In the genomic region with DNA sequence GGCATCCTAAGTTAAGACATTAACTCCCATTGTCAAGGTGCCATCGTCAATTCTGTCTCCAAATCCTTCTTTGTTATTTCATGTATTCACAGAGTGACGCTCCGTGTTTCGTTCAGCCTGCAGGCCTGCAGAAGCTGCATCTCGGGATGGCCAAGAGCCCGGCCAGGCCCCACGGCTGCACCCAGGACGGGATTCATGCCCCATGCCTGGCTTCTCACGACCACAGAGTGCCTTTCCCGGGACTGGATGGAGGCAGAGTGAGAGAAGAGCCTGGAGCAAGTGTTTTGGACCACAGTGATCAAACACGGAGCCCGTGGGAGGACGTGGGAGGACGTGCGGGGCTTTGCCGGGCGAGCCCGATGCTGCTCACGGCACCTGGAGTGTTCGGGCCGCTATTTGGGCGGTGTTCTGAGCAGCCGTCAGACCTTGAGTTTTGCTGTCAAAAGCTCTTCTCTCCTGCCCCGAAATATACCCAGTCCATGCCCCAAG, we compare ENCODE assay signal across 16 cellular contexts. TPM values are rescaled to one million over a fixed set of nuclear protein-coding genes. Genes with fewer than 3 reads are reported as not detected.
DNase-seq lines count a peak whose midpoint lies in the region; ATAC-seq and TF ChIP-seq lines count a peak whose summit lies in the region.
"Had no signal": no experiment of that assay in that cellular context is flagged by ENCODE, and none has a peak within 500 bp of the region (broad histone marks: within the 10 kb centered on the region; RNA-seq: fewer than 3 reads in every experiment).

No MANE protein-coding gene starts in this region.

- H3K9me3 ChIP-seq in GM23248 (ENCODE audit: low read depth) (no peaks in the 10 kb centered on the region), mammary epithelial cell (replicated peaks; ENCODE audit: insufficient read depth, low read length) (no peaks in the 10 kb centered on the region), mesenchymal stem cell (ENCODE audit: control insufficient read depth, low read length) (no peaks in the 10 kb centered on the region)
- H3K9me3 ChIP-seq: left lung had no signal

- BruUV-seq in mammary epithelial cell (replicated peaks; lab: Mats Ljungman, UMichigan): no TSS peak

- peaks cover 9% of the 10 kb centered on the region; the same call in 1 of the 2 replicates for H3F3A ChIP-seq in GM23248 (ENCODE audit: insufficient read depth)

- peak overlapping the region; percentile 27 to 90 for H3K4ac ChIP-seq in mesenchymal stem cell (ENCODE audit: low read depth in 1 of 2, low read length in 2 of 2)

- H4K91ac ChIP-seq in mesenchymal stem cell (ENCODE audit: low read length): peak overlapping the region; percentile 90

- H3K14ac ChIP-seq in mesenchymal stem cell (ENCODE audit: low read length in 2 of 2): no peak overlapping the region

- no peaks in the 10 kb centered on the region for H3K9me2 ChIP-seq in GM23248 (ENCODE audit: insufficient read depth)

- in situ Hi-C loops in GM23248 (cut with MboI) (no loop called here), mammary epithelial cell (cut with MboI; ENCODE audit: low sequenced_read_pairs in 2 of 2) (no loop called here)

- no peak overlapping the region for H2BK5ac ChIP-seq in mesenchymal stem cell (ENCODE audit: low read depth, low read length, poor library complexity, severe bottlenecking)

- no peak overlapping the region for H3K23ac ChIP-seq in mesenchymal stem cell (ENCODE audit: low read length in 2 of 2)

- H3K4me1 ChIP-seq in GM23248 (ENCODE audit: insufficient read depth): peaks cover 25% of the 10 kb centered on the region
- H3K4me1 ChIP-seq in mammary epithelial cell (ENCODE audit: insufficient read depth, low read length): peaks cover 11% of the 10 kb centered on the region
- peaks cover 19% of the 10 kb centered on the region for H3K4me1 ChIP-seq in mesenchymal stem cell (ENCODE audit: control insufficient read depth, insufficient read depth, low read depth, low read length)

- H3K4me2 ChIP-seq in GM23248 (ENCODE audit: unreplicated experiment) (no peak overlapping the region), mammary epithelial cell (ENCODE audit: insufficient read depth, low read depth, low read length) (no peak overlapping the region), mesenchymal stem cell (ENCODE audit: low read length, poor library complexity, severe bottlenecking) (no peak overlapping the region)

- no peak for TF ChIP-seq CTCF in mammary epithelial cell (conservative IDR thresholded peaks at IDR 0.05 in 1 of 2, IDR thresholded peaks at IDR 0.05 in 1 of 2; ENCODE audit: extremely low read depth in 1 of 2, insufficient read depth in 1 of 2, low read depth in 1 of 2, low read length in 2 of 2)

- H3K79me2 ChIP-seq in GM23248 (ENCODE audit: insufficient read depth): no peaks in the 10 kb centered on the region
- no peaks in the 10 kb centered on the region for H3K79me2 ChIP-seq in mammary epithelial cell (ENCODE audit: insufficient read depth, low read length)

- H3K27me3 ChIP-seq in GM23248 (replicated peaks; ENCODE audit: insufficient read depth): no peaks in the 10 kb centered on the region
- H3K27me3 ChIP-seq in mammary epithelial cell (ENCODE audit: insufficient read depth, low read length): no peaks in the 10 kb centered on the region
- H3K27me3 ChIP-seq in mesenchymal stem cell (ENCODE audit: control insufficient read depth in 1 of 2, insufficient read depth in 1 of 2, low read length in 2 of 2): no peaks in the 10 kb centered on the region
- H3K27me3 ChIP-seq: left lung had no signal

- WGBS in GM23248 (ENCODE audit: low coverage in 1 of 2, low lambda C conversion rate in 2 of 2, missing lambda C conversion rate in 2 of 2), 2 experiments: 80 to 85% methylated on average over 24 of the region's 24 CpGs
- WGBS in mammary epithelial cell (ENCODE audit: low coverage, missing lambda C conversion rate): 49% methylated on average over 9 of the region's 24 CpGs
- 95% methylated on average over 24 of the region's 24 CpGs for WGBS in mesenchymal stem cell

- H2AK5ac ChIP-seq in mesenchymal stem cell (ENCODE audit: low read length, severe bottlenecking): peak overlapping the region; percentile 57

- no peaks in the 10 kb centered on the region for H3K36me3 ChIP-seq in GM23248 (ENCODE audit: low read depth)
- no peaks in the 10 kb centered on the region for H3K36me3 ChIP-seq in mammary epithelial cell (ENCODE audit: insufficient read depth, low read length)
- no peaks in the 10 kb centered on the region for H3K36me3 ChIP-seq in mesenchymal stem cell (ENCODE audit: control insufficient read depth in 1 of 2, insufficient read depth in 2 of 2, low read depth in 1 of 2, low read length in 2 of 2)
- H3K36me3 ChIP-seq: left lung had no signal

- H2BK12ac ChIP-seq in mesenchymal stem cell (ENCODE audit: low read length in 2 of 2): peak overlapping the region; percentile 64 to 90

- DNase-seq in GM23248: no peak
- DNase-seq in mammary epithelial cell: no peak
- no peak for DNase-seq in mesenchymal stem cell
- DNase-seq in inferior parietal cortex (ENCODE audit: extremely low spot score): no peak
- DNase-seq in ecto neural progenitor cell (ENCODE audit: low spot score): no peak
- no peak for DNase-seq in activated effector memory CD4-positive, alpha-beta T cell treated with Interleukin-2 at 50 U/mL for 16 hours
- DNase-seq: activated CD4-positive, alpha-beta T cell treated with anti-CD3 and anti-CD28 coated beads, Interleukin-2, amount 50 U/mL, for 48 hours; activated T-cell treated with anti-CD3 and anti-CD28 coated beads, Interleukin-2, amount 50 U/mL, for 4 hours; NCI-H1694 treated with DMSO at 0.1 percent for 48 hours; NCI-H446; stimulated activated naive B cell treated with anti-CD40 and anti-IgM and Interleukin-4, amounts not matched to agents 10 μg/mL and 1 μg/mL and 100 μg/mL, for 72 hours; T-helper 1 cell had no signal

- ATAC-seq in HG02981 (IDR thresholded peaks at IDR 0.05; ENCODE audit: unreplicated experiment): no peak
- ATAC-seq: activated T-cell treated with anti-CD3 and anti-CD28 coated beads, Interleukin-2, amount 50 U/mL, for 4 hours; stimulated activated naive B cell treated with anti-CD40 and anti-IgM and Interleukin-4, amounts not matched to agents 10 μg/mL and 1 μg/mL and 100 μg/mL, for 72 hours had no signal

- H3K27ac ChIP-seq in GM23248 (peak overlapping the region; percentile 85), mammary epithelial cell (ENCODE audit: insufficient read depth, low read depth, low read length) (no peak overlapping the region), mesenchymal stem cell (ENCODE audit: low read length, poor library complexity, severe bottlenecking) (peak overlapping the region; percentile 61), skin epidermis (peak overlapping the region in 16 of 21 experiments; percentile 5 to 90 (median 58))
- H3K27ac ChIP-seq: left lung, RWPE1 had no signal

- no peak overlapping the region for H2BK15ac ChIP-seq in mesenchymal stem cell (ENCODE audit: low read depth, poor library complexity, severe bottlenecking)

- no peaks in the 10 kb centered on the region for H4K20me1 ChIP-seq in GM23248 (ENCODE audit: insufficient read depth)
- H4K20me1 ChIP-seq in mammary epithelial cell (ENCODE audit: insufficient read depth, low read length): no peaks in the 10 kb centered on the region

- peak overlapping the region; percentile 29 for H4K8ac ChIP-seq in mesenchymal stem cell (ENCODE audit: low read length)

- H3K18ac ChIP-seq in mesenchymal stem cell (ENCODE audit: low read depth in 1 of 2, low read length in 2 of 2): peak overlapping the region; percentile 61 to 88

- H3K9ac ChIP-seq in GM23248 (peak overlapping the region; percentile 75), mammary epithelial cell (ENCODE audit: insufficient read depth, low read length) (no peak overlapping the region), mesenchymal stem cell (ENCODE audit: low read length) (peak overlapping the region; percentile 83)

- peak overlapping the region; percentile 12; the same call in 1 of the 2 replicates for H2AFZ ChIP-seq in GM23248
- peak overlapping the region; percentile 66 for H2AFZ ChIP-seq in mammary epithelial cell (ENCODE audit: low read depth, low read length)
- H2AFZ ChIP-seq in mesenchymal stem cell (ENCODE audit: low read depth, low read length): no peak overlapping the region

- no peaks in the 10 kb centered on the region for H3K79me1 ChIP-seq in mesenchymal stem cell (replicated peaks; ENCODE audit: low read length, poor library complexity, severe bottlenecking)

- intact Hi-C loops in mammary epithelial cell (cut with micrococcal nuclease): no loop called here

- H3K4me3 ChIP-seq in GM23248: no peak overlapping the region
- no peak overlapping the region for H3K4me3 ChIP-seq in mammary epithelial cell (replicated peaks in 1 of 3; ENCODE audit: insufficient read depth in 1 of 3, low read depth in 2 of 3, low read length in 3 of 3)
- no peak overlapping the region for H3K4me3 ChIP-seq in mesenchymal stem cell (ENCODE audit: insufficient read depth in 1 of 2, low read depth in 1 of 2, low read length in 2 of 2)
- no peak overlapping the region for H3K4me3 ChIP-seq in skin epidermis
- H3K4me3 ChIP-seq: left lung had no signal

- peak overlapping the region; percentile 85 for H2BK120ac ChIP-seq in mesenchymal stem cell (ENCODE audit: low read depth, low read length)

- CTCF ChIA-PET in mammary epithelial cell (lab: Charles Lee; ENCODE audit: low non-redundant PET): no interaction called here

- dilution Hi-C loops in mammary epithelial cell (cut with HindIII; ENCODE audit: low sequenced_read_pairs): no loop called here

RNA-seq across cellular contexts. Expression of a gene that starts 56.8 kb away (rescaled TPM):
- 1,783 and 1,897 TPM in 2 replicates for total RNA-seq in GM23248 (2014; rRNA removed; shearing (Covaris generic))
- 685 and 707 TPM in 2 replicates for polyA plus RNA-seq in GM23248 (2016; fragmentation: Nextera tagmentation; extraction: Ambion mirVana)
- 100 to 1,000 TPM in 1 of 2 donors, 1 to 10 TPM in 1; 9.1 to 156 TPM for total RNA-seq in mammary epithelial cell
- 12.0 TPM for polyA plus RNA-seq in mammary epithelial cell
- polyA minus RNA-seq in mammary epithelial cell: 4.4 TPM
- polyA plus RNA-seq in mesenchymal stem cell (2013, experiment 1 of 2): 2,201 TPM
- 2,173 TPM for polyA plus RNA-seq in mesenchymal stem cell (2013, experiment 2 of 2)

RNA-seq across cellular contexts. Expression of a gene that starts 59.5 kb away (rescaled TPM):
- 1,939 and 2,103 TPM in 2 replicates for total RNA-seq in GM23248 (2014; rRNA removed; shearing (Covaris generic))
- polyA plus RNA-seq in GM23248 (2016; fragmentation: Nextera tagmentation; extraction: Ambion mirVana) (650 and 676 TPM in 2 replicates), mammary epithelial cell (0.74 TPM)
- total RNA-seq in mammary epithelial cell: 10 to 100 TPM in 1 of 2 donors, under 1 TPM in 1; 0.87 to 47.0 TPM
- not detected for polyA minus RNA-seq in mammary epithelial cell
- 1,409 TPM for polyA plus RNA-seq in mesenchymal stem cell (2013, experiment 1 of 2)
- polyA plus RNA-seq in mesenchymal stem cell (2013, experiment 2 of 2): 1,389 TPM

Comparison
In these comparisons a context has a peak if more than half of its experiments do, and no peak if none do; other contexts are left out.
1. RNA of a gene that starts 56.8 kb away (total RNA-seq): 1,783 to 1,897 TPM in GM23248; 9.1 to 156 TPM in mammary epithelial cell; every median in the first group is over 10 times any median in the second.
2. RNA of a gene that starts 59.5 kb away (total RNA-seq): 1,939 to 2,103 TPM in GM23248; 0.87 to 47.0 TPM in mammary epithelial cell; every median in the first group is over 10 times any median in the second.